Comparison of ENCODE assay signal across 11 cellular contexts in the genomic region with DNA sequence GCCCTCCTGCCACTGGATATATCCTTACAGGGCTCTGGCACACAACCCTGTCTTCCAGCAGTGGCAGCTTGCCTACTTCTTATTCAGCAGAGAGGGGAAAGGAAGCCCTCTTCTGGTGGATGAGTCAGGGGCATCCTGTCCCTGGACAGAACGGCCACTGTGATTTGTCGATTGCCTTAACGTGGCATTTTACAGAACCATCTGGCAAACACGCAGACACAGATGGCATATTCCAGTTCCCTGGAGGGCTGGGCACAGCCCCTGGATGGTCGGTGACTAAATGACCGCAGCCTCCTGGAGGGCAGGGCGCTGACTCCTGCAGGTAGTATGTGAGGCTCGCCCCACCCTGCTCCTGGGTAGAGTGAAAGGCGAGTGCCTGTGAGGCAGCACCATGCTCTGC.
A peak's percentile ranks its signal among the peaks of the same experiment; 100 is the strongest.
DNase-seq lines count a peak whose midpoint lies in the region; ATAC-seq, FAIRE-seq and TF ChIP-seq lines count a peak whose summit lies in the region.
"Had no signal": no experiment of that assay in that cellular context is flagged by ENCODE, and none has a peak within 500 bp of the region (broad histone marks: within the 10 kb centered on the region; RNA-seq: fewer than 3 reads in every experiment).

No MANE protein-coding gene starts in this region.

- no peaks in the 10 kb centered on the region for H3K9me3 Mint-ChIP-seq in CD4-positive, alpha-beta T cell

- H3K27ac ChIP-seq in keratinocyte (ENCODE audit: control insufficient read depth, insufficient read depth, low read length) (peak overlapping the region; percentile 83), Karpas-422 (ENCODE audit: low read length) (no peak overlapping the region)
- H3K27ac ChIP-seq in CD4-positive, alpha-beta T cell (ENCODE audit: low read depth, low read length), result no peak overlapping the region
- H3K27ac ChIP-seq: C4-2B, tibial artery had no signal

- TF ChIP-seq CTCF in astrocyte of the spinal cord (IDR thresholded peaks at IDR 0.05; ENCODE audit: low read depth, low read length) (peak; percentile 31), keratinocyte (optimal IDR thresholded peaks at IDR 0.05 in 1 of 3, IDR thresholded peaks at IDR 0.05 in 1 of 3, conservative IDR thresholded peaks at IDR 0.05 in 1 of 3; ENCODE audit: extremely low read depth in 1 of 3, insufficient read depth in 2 of 3, low read length in 3 of 3) (peak in 1 of 3 experiments; percentile 58)
- no peak for TF ChIP-seq CTCF in CD4-positive, alpha-beta T cell (IDR thresholded peaks at IDR 0.05)

- no peak overlapping the region for H2AFZ ChIP-seq in keratinocyte (ENCODE audit: control insufficient read depth, low read length)
- no peak overlapping the region for H2AFZ ChIP-seq in Karpas-422 (ENCODE audit: low read length)

- H3K4me1 ChIP-seq in keratinocyte (ENCODE audit: control insufficient read depth, extremely low read depth, insufficient read depth, low read length), result peaks cover 18% of the 10 kb centered on the region
- no peaks in the 10 kb centered on the region for H3K4me1 ChIP-seq in Karpas-422 (ENCODE audit: low read length)
- H3K4me1 ChIP-seq: tibial artery had no signal

- CTCF ChIA-PET in CD4-positive, alpha-beta T cell (lab: Charles Lee), result no interaction called here

- peak overlapping the region; percentile 35 for H3K4me2 ChIP-seq in keratinocyte (ENCODE audit: control insufficient read depth, extremely low read depth, insufficient read depth, low read depth, low read length)
- H3K4me2 ChIP-seq in Karpas-422 (ENCODE audit: low read depth, low read length, poor library complexity, severe bottlenecking), result no peak overlapping the region

- H4K20me1 ChIP-seq in keratinocyte (ENCODE audit: control insufficient read depth, extremely low read depth, insufficient read depth, low read length) (no peaks in the 10 kb centered on the region), Karpas-422 (ENCODE audit: insufficient read depth, low read depth, low read length) (no peaks in the 10 kb centered on the region)

- in situ Hi-C loops in astrocyte of the spinal cord (cut with HindIII; ENCODE audit: low sequenced_read_pairs), result no loop called here

- H3K79me2 ChIP-seq in keratinocyte (ENCODE audit: control insufficient read depth, insufficient read depth, low read length) (no peaks in the 10 kb centered on the region), Karpas-422 (ENCODE audit: low read length) (no peaks in the 10 kb centered on the region)

- dilution Hi-C loops in keratinocyte (cut with MboI; ENCODE audit: extremely low pct_ligation_motif_present, low sequenced_read_pairs), result no loop called here

- H3K9ac ChIP-seq in keratinocyte (ENCODE audit: control insufficient read depth, extremely low read depth, insufficient read depth, low read length) (peak overlapping the region; percentile 48), Karpas-422 (ENCODE audit: low read length) (no peak overlapping the region)

- no peaks in the 10 kb centered on the region for H3K9me1 ChIP-seq in keratinocyte (ENCODE audit: control insufficient read depth, extremely low read depth, insufficient read depth, low read length)

- H3K4me3 ChIP-seq in MG63, result no peak overlapping the region
- H3K4me3 ChIP-seq in astrocyte of the spinal cord (ENCODE audit: low read depth, low read length), result no peak overlapping the region
- H3K4me3 ChIP-seq in keratinocyte (ENCODE audit: control insufficient read depth in 2 of 3, extremely low read depth in 1 of 3, insufficient read depth in 2 of 3, low read depth in 1 of 3, low read length in 3 of 3), result no peak overlapping the region
- H3K4me3 ChIP-seq in Karpas-422 (ENCODE audit: low read length), result no peak overlapping the region
- H3K4me3 ChIP-seq: tibial artery had no signal

- H3K4me1 Mint-ChIP-seq in CD4-positive, alpha-beta T cell (ENCODE audit: low read depth), result peaks cover 7% of the 10 kb centered on the region

- POLR2A ChIA-PET in CD4-positive, alpha-beta T cell (lab: Charles Lee), result interaction anchor here (1.2 kb wide), 1 partner anchor 89 kb away, joined by 3 read pairs; no protein-coding TSS in a partner anchor

- peak; percentile 88 for DNase-seq in DMS 273 (lab: John Stamatoyannopoulos, UW; ENCODE audit: unreplicated experiment)
- peak; percentile 84 for DNase-seq in MG63
- peak; percentile 67 for DNase-seq in astrocyte of the spinal cord (ENCODE audit: low read depth, low spot score)
- DNase-seq in keratinocyte (ENCODE audit: low read depth, low spot score), result peak; percentile 96
- no peak for DNase-seq in Karpas-422
- no peak for DNase-seq in CD4-positive, alpha-beta T cell
- DNase-seq in SW 1271 (lab: John Stamatoyannopoulos, UW), result no peak
- no peak for DNase-seq in NCI-H1417 (lab: John Stamatoyannopoulos, UW)
- DNase-seq: activated CD8-positive, alpha-beta memory T cell treated with anti-CD3 and anti-CD28 coated beads, Interleukin-2, amount 50 U/mL, for 48 hours; tibial artery had no signal

- H3K36me3 ChIP-seq in MG63 (no peaks in the 10 kb centered on the region), keratinocyte (ENCODE audit: control insufficient read depth in 2 of 2, extremely low read depth in 1 of 2, insufficient read depth in 2 of 2, low read length in 2 of 2) (peaks cover 3 to 18% of the 10 kb centered on the region in 2 experiments), Karpas-422 (ENCODE audit: insufficient read depth, low read length) (no peaks in the 10 kb centered on the region)

- ATAC-seq in CD4-positive, alpha-beta T cell (ENCODE audit: poor library complexity), result no peak

- H3K27me3 ChIP-seq in MG63 (no peaks in the 10 kb centered on the region), keratinocyte (ENCODE audit: control insufficient read depth, extremely low read depth, insufficient read depth, low read length) (no peaks in the 10 kb centered on the region), Karpas-422 (ENCODE audit: low read length) (no peaks in the 10 kb centered on the region)
- no peaks in the 10 kb centered on the region for H3K27me3 ChIP-seq in CD4-positive, alpha-beta T cell (ENCODE audit: control insufficient read depth, insufficient read depth, low read length)
- H3K27me3 ChIP-seq: tibial artery had no signal

- peak; percentile 20 for FAIRE-seq in keratinocyte (lab: Jason Lieb, UNC)

- no peaks in the 10 kb centered on the region for H3K9me2 ChIP-seq in Karpas-422 (replicated peaks; ENCODE audit: insufficient read depth, low read length)

- H3K9me3 ChIP-seq in MG63 (no peaks in the 10 kb centered on the region), keratinocyte (ENCODE audit: control insufficient read depth, low read depth, low read length) (no peaks in the 10 kb centered on the region), Karpas-422 (ENCODE audit: low read length) (no peaks in the 10 kb centered on the region)
- H3K9me3 ChIP-seq in CD4-positive, alpha-beta T cell (ENCODE audit: control insufficient read depth, low read length), result no peaks in the 10 kb centered on the region
- H3K9me3 ChIP-seq: tibial artery had no signal

- no peak overlapping the region for H3K4me3 Mint-ChIP-seq in CD4-positive, alpha-beta T cell

- no peak overlapping the region for H3K27ac Mint-ChIP-seq in CD4-positive, alpha-beta T cell

- intact Hi-C loops in CD4-positive, alpha-beta T cell (cut with DNase I, micrococcal nuclease), result no loop called here

- H3K36me3 Mint-ChIP-seq in CD4-positive, alpha-beta T cell (ENCODE audit: low read depth), result no peaks in the 10 kb centered on the region

- no peaks in the 10 kb centered on the region for H3K27me3 Mint-ChIP-seq in CD4-positive, alpha-beta T cell

Comparison
In these comparisons a context has a peak if more than half of its experiments do, and no peak if none do; other contexts are left out.
1. DNase-seq: peak in DMS 273 (single experiment), MG63 (single experiment), astrocyte of the spinal cord (single experiment) and keratinocyte (single experiment); none in Karpas-422 (single experiment), CD4-positive, alpha-beta T cell (0 of 10), SW 1271 (0 of 2) and NCI-H1417 (0 of 3).